Comparison of ENCODE assay signal across 18 cellular contexts in the genomic region with DNA sequence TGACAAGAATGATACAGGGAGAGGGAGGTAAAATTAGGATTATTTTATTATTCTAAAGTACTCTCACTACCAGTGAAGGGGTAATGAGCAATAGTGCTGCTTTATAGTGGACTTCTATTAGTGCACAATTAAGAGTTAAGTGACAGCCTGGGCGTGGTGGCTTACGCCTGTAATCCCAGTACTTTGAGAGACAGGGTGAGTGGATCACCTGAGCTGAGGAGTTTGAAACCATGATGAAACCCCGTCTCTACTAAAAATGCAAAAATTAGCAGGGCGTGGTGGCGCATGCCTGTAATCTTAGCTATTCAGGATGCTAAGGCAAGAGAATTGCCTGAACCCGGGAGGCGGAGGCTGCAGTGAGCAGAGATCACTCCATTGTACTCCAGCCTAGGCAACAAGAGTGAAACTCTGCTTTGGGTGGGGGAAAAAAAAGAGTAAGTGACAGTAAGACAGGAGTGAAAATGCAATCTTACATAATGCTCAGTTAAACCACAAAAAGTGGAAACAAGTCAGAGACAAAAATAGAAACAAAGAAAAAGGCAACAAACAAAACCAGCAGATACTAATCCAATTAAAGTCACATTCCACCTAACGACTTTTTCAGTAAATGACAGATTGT.
DNase-seq lines count a peak whose midpoint lies in the region; ATAC-seq and TF ChIP-seq lines count a peak whose summit lies in the region.
"Had no signal": no experiment of that assay in that cellular context is flagged by ENCODE, and none has a peak within 500 bp of the region (broad histone marks: within the 10 kb centered on the region; RNA-seq: fewer than 3 reads in every experiment).

No MANE protein-coding gene starts in this region.

- H3K4me3 Mint-ChIP-seq in activated CD4-positive, alpha-beta T cell treated with anti-CD3 and anti-CD28 coated beads, Interleukin-2, amount 10 ng/mL, durations not matched to agents 7 days and 5 days: no peak overlapping the region
- H3K4me3 Mint-ChIP-seq in GM23338 (no peak overlapping the region), memory B cell (peak overlapping the region; percentile 48)

- ATAC-seq in GM23338: no peak
- peak; percentile 65 for ATAC-seq in memory B cell (ENCODE audit: low read depth)
- no peak for ATAC-seq in GM18867 (IDR thresholded peaks at IDR 0.05; ENCODE audit: unreplicated experiment)
- no peak for ATAC-seq in Right ventricle myocardium inferior
- ATAC-seq: heart left ventricle, mucosa of descending colon had no signal

- H3K4me2 ChIP-seq in GM23338: peak overlapping the region; percentile 48; the same call in 1 of the 2 replicates

- H3K9me3 Mint-ChIP-seq in activated CD4-positive, alpha-beta T cell treated with anti-CD3 and anti-CD28 coated beads, Interleukin-2, amount 10 ng/mL, durations not matched to agents 7 days and 5 days: no peaks in the 10 kb centered on the region
- H3K9me3 Mint-ChIP-seq in GM23338 (no peaks in the 10 kb centered on the region; the same call in 2 of the 3 replicates), memory B cell (peaks cover 5% of the 10 kb centered on the region)

- no peaks in the 10 kb centered on the region for H3K9me2 ChIP-seq in GM23338 (ENCODE audit: insufficient read depth)

- intact Hi-C loops in Right ventricle myocardium inferior (cut with DNase I): no loop called here

- H3K27me3 ChIP-seq in GM23338 (ENCODE audit: insufficient read depth): no peaks in the 10 kb centered on the region
- H3K27me3 ChIP-seq: adrenal gland, heart left ventricle, suprapubic skin had no signal

- peaks cover 20% of the 10 kb centered on the region for H3K4me1 Mint-ChIP-seq in activated CD4-positive, alpha-beta T cell treated with anti-CD3 and anti-CD28 coated beads, Interleukin-2, amount 10 ng/mL, durations not matched to agents 7 days and 5 days
- peaks cover 17% of the 10 kb centered on the region for H3K4me1 Mint-ChIP-seq in GM23338
- H3K4me1 Mint-ChIP-seq in memory B cell: peaks cover 15% of the 10 kb centered on the region

- H3F3A ChIP-seq in GM23338 (replicated peaks; ENCODE audit: low read depth): no peaks in the 10 kb centered on the region

- no peak overlapping the region for H3K4me3 ChIP-seq in GM23338
- H3K4me3 ChIP-seq: adrenal gland, heart left ventricle, mucosa of descending colon, suprapubic skin had no signal

- DNase-seq in activated CD4-positive, alpha-beta T cell treated with anti-CD3 and anti-CD28 coated beads, Interleukin-2, amount 10 ng/mL, durations not matched to agents 7 days and 5 days: no peak
- DNase-seq in activated CD4-positive, alpha-beta T cell treated with anti-CD3 and anti-CD28 coated beads for 1 hour: no peak
- DNase-seq in GM23338 (ENCODE audit: low spot score) (peak; percentile 7), MV-4-11 (lab: John Stamatoyannopoulos, UW) (peak; percentile 53), memory B cell (ENCODE audit: low spot score in 2 of 2) (no peak), HT-29 (ENCODE audit: low spot score) (no peak), Right ventricle myocardium inferior (ENCODE audit: missing footprints) (no peak)
- DNase-seq: activated CD8-positive, alpha-beta memory T cell treated with anti-CD3 and anti-CD28 coated beads, Interleukin-2, amount 50 U/mL, for 48 hours; adrenal gland; heart left ventricle; kidney glomerular epithelial cell; mucosa of descending colon; NCI-H2029; NCI-H774; posterior cingulate gyrus; stimulated activated CD4-positive, alpha-beta T cell treated with anti-CD3 and anti-CD28 coated beads, Interleukin-12 subunit alpha, Interleukin-12 subunit beta, amount 100 ng/mL, for 4 hours had no signal

- POLR2A ChIA-PET in activated CD4-positive, alpha-beta T cell treated with anti-CD3 and anti-CD28 coated beads, Interleukin-2, amount 10 ng/mL, durations not matched to agents 7 days and 5 days (lab: Charles Lee): no interaction called here

- H3K4me1 ChIP-seq in GM23338 (ENCODE audit: insufficient read depth): peaks cover 6% of the 10 kb centered on the region; the same call in 1 of the 2 replicates
- H3K4me1 ChIP-seq: adrenal gland, heart left ventricle, suprapubic skin had no signal

- no peaks in the 10 kb centered on the region for H3K36me3 ChIP-seq in GM23338 (ENCODE audit: insufficient read depth)
- H3K36me3 ChIP-seq: adrenal gland, suprapubic skin had no signal

- H4K20me1 ChIP-seq in GM23338 (replicated peaks; ENCODE audit: insufficient read depth): no peaks in the 10 kb centered on the region

- peaks cover 19% of the 10 kb centered on the region for H3K36me3 Mint-ChIP-seq in activated CD4-positive, alpha-beta T cell treated with anti-CD3 and anti-CD28 coated beads, Interleukin-2, amount 10 ng/mL, durations not matched to agents 7 days and 5 days (ENCODE audit: low read depth)
- H3K36me3 Mint-ChIP-seq in GM23338 (ENCODE audit: low read depth): peaks cover 5% of the 10 kb centered on the region; the same call in 1 of the 3 replicates
- H3K36me3 Mint-ChIP-seq in memory B cell: peaks cover 11% of the 10 kb centered on the region

- no peak overlapping the region for H3K27ac ChIP-seq in GM23338 (ENCODE audit: low read depth)
- H3K27ac ChIP-seq: adrenal gland, heart left ventricle, suprapubic skin had no signal

- no peaks in the 10 kb centered on the region; the same call in 1 of the 2 replicates for H3K79me2 ChIP-seq in GM23338 (replicated peaks; ENCODE audit: insufficient read depth)

- CTCF ChIA-PET in activated CD4-positive, alpha-beta T cell treated with anti-CD3 and anti-CD28 coated beads, Interleukin-2, amount 10 ng/mL, durations not matched to agents 7 days and 5 days (lab: Charles Lee): no interaction called here

- peak overlapping the region; percentile 27 for H3K27ac Mint-ChIP-seq in activated CD4-positive, alpha-beta T cell treated with anti-CD3 and anti-CD28 coated beads, Interleukin-2, amount 10 ng/mL, durations not matched to agents 7 days and 5 days
- H3K27ac Mint-ChIP-seq in GM23338: peak overlapping the region; percentile 28; the same call in 1 of the 2 replicates
- peak overlapping the region; percentile 10 for H3K27ac Mint-ChIP-seq in memory B cell

- H3K27me3 Mint-ChIP-seq in activated CD4-positive, alpha-beta T cell treated with anti-CD3 and anti-CD28 coated beads, Interleukin-2, amount 10 ng/mL, durations not matched to agents 7 days and 5 days: no peaks in the 10 kb centered on the region
- no peaks in the 10 kb centered on the region for H3K27me3 Mint-ChIP-seq in GM23338 (ENCODE audit: insufficient read depth, low read depth, poor library complexity)
- no peaks in the 10 kb centered on the region for H3K27me3 Mint-ChIP-seq in memory B cell

- TF ChIP-seq CTCF in GM23338 (conservative IDR thresholded peaks at IDR 0.05; ENCODE audit: low read depth in 2 of 2): no peak

- H2AFZ ChIP-seq in GM23338: no peak overlapping the region

TF ChIP-seq in GM23338, 12 proteins besides CTCF, POLR2A, EP300 and RAD21 (continues in another document):
- TF ChIP-seq POLR2AphosphoS5 (IDR thresholded peaks at IDR 0.05; ENCODE audit: low read depth) (no peak), ZNF331 (CRISPR knock-in tag; IDR thresholded peaks at IDR 0.05; ENCODE audit: low read depth) (no peak)

Comparison
In these comparisons a context has a peak if more than half of its experiments do, and no peak if none do; other contexts are left out.
1. DNase-seq: peak in GM23338 (single experiment) and MV-4-11 (single experiment); none in activated CD4-positive, alpha-beta T cell treated with anti-CD3 and anti-CD28 coated beads, Interleukin-2, amount 10 ng/mL, durations not matched to agents 7 days and 5 days (single experiment), activated CD4-positive, alpha-beta T cell treated with anti-CD3 and anti-CD28 coated beads for 1 hour (single experiment), memory B cell (0 of 2), HT-29 (single experiment) and Right ventricle myocardium inferior (single experiment).
2. Peak in every context shown above with its lines, with median percentiles within 50 percentile points of each other: H3K27ac Mint-ChIP-seq.